Comparison of ENCODE assay signal across 13 cellular contexts in the genomic region with DNA sequence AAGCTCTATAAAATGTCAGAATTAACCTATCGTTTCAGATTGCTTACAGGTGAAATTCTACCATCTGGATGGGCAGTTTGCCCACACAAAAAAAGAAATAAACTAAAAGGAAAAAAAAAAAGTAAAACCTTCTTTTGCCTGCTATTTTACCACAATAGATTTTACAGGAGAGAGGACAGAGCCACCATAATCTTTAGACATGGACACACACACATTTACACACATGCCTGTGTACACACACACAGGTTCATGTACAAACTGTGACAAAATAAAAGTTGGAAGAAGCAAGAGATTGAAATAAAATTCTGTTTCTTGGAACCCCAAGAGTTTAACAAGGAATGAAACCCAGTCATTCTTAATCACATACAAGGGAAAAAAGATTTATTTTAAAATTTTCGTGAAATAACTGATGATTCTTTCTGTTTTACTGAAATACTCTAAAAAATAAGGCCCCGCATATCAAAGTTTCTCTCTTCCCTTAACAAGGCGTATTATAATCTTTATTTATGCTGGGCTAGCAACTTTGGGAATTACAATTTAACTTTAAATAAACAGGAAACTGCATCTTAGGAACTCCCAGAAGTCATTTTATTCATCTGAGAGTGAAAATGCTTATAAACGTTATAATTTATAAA.
A peak's percentile ranks its signal among the peaks of the same experiment; 100 is the strongest.
DNase-seq lines count a peak whose midpoint lies in the region; ATAC-seq and TF ChIP-seq lines count a peak whose summit lies in the region.
"Had no signal": no experiment of that assay in that cellular context is flagged by ENCODE, and none has a peak within 500 bp of the region (broad histone marks: within the 10 kb centered on the region; RNA-seq: fewer than 3 reads in every experiment).

No MANE protein-coding gene starts in this region.

- intact Hi-C loops in dendritic cell treated with granulocyte-macrophage colony-stimulating factor and Interleukin-4, amounts not matched to agents 40 ng/mL and 50 ng/mL, for 4 days (cut with micrococcal nuclease), result no loop called here
- intact Hi-C loops in thyroid gland (cut with DNase I), result no loop called here

- H3K4me1 Mint-ChIP-seq in dendritic cell treated with granulocyte-macrophage colony-stimulating factor and Interleukin-4, amounts not matched to agents 40 ng/mL and 50 ng/mL, for 4 days (ENCODE audit: low read depth), result peaks cover 15% of the 10 kb centered on the region
- H3K4me1 Mint-ChIP-seq: activated naive CD4-positive, alpha-beta T cell treated with anti-CD3 and anti-CD28 coated beads, Interleukin-2, amount 10 ng/mL, durations not matched to agents 7 days and 5 days had no signal

- H3K4me1 ChIP-seq in mesodermal cell (ENCODE audit: control insufficient read depth, insufficient read depth, low read length, poor library complexity, severe bottlenecking) (peaks cover 46% of the 10 kb centered on the region), thyroid gland (no peaks in the 10 kb centered on the region)

- H3K4me3 ChIP-seq in mesodermal cell (ENCODE audit: extremely low read depth, insufficient read depth, low read length, poor library complexity, severe bottlenecking), result no peak overlapping the region
- H3K4me3 ChIP-seq in thyroid gland (replicated peaks in 1 of 3), result no peak overlapping the region

- TF ChIP-seq POLR2A in thyroid gland (IDR thresholded peaks at IDR 0.05), result no peak

- 83% methylated on average over 1 of the region's 5 CpGs; no CpG with 5 or more reads in 1 of the 2 experiments for WGBS in mesodermal cell (ENCODE audit: insufficient coverage in 2 of 2), 2 experiments
- WGBS in thyroid gland, 2 donors, result 56 to 60% methylated on average over 5 of the region's 5 CpGs

- ATAC-seq in HG03039 (IDR thresholded peaks at IDR 0.05; ENCODE audit: unreplicated experiment) (no peak), HG03108 (IDR thresholded peaks at IDR 0.05; ENCODE audit: unreplicated experiment) (no peak)
- ATAC-seq: naive thymus-derived CD8-positive, alpha-beta T cell; Panc1 had no signal

- H3K27ac ChIP-seq in mesodermal cell (ENCODE audit: low read depth, low read length, severe bottlenecking) (peak overlapping the region; percentile 72), thyroid gland (peak overlapping the region; percentile 61 to 76 (median 69))
- H3K27ac ChIP-seq: 22Rv1 had no signal

- H3K36me3 ChIP-seq in mesodermal cell (ENCODE audit: control insufficient read depth, insufficient read depth, low read length), result no peaks in the 10 kb centered on the region
- H3K36me3 ChIP-seq in thyroid gland, result no peaks in the 10 kb centered on the region

- H3K27me3 ChIP-seq in thyroid gland, result no peaks in the 10 kb centered on the region

- H3K27ac Mint-ChIP-seq in dendritic cell treated with granulocyte-macrophage colony-stimulating factor and Interleukin-4, amounts not matched to agents 40 ng/mL and 50 ng/mL, for 4 days, result peak overlapping the region; percentile 38
- H3K27ac Mint-ChIP-seq: activated naive CD4-positive, alpha-beta T cell treated with anti-CD3 and anti-CD28 coated beads, Interleukin-2, amount 10 ng/mL, durations not matched to agents 7 days and 5 days had no signal

- no peaks in the 10 kb centered on the region for H3K36me3 Mint-ChIP-seq in dendritic cell treated with granulocyte-macrophage colony-stimulating factor and Interleukin-4, amounts not matched to agents 40 ng/mL and 50 ng/mL, for 4 days (ENCODE audit: low read depth)
- H3K36me3 Mint-ChIP-seq: activated naive CD4-positive, alpha-beta T cell treated with anti-CD3 and anti-CD28 coated beads, Interleukin-2, amount 10 ng/mL, durations not matched to agents 7 days and 5 days; naive thymus-derived CD8-positive, alpha-beta T cell had no signal

- no peaks in the 10 kb centered on the region for H3K9me3 ChIP-seq in mesodermal cell (ENCODE audit: control insufficient read depth, low read length)
- H3K9me3 ChIP-seq in thyroid gland, result no peaks in the 10 kb centered on the region

- TF ChIP-seq CTCF in thyroid gland (IDR thresholded peaks at IDR 0.05), result no peak

- H3K4me3 Mint-ChIP-seq in dendritic cell treated with granulocyte-macrophage colony-stimulating factor and Interleukin-4, amounts not matched to agents 40 ng/mL and 50 ng/mL, for 4 days, result no peak overlapping the region
- H3K4me3 Mint-ChIP-seq: activated naive CD4-positive, alpha-beta T cell treated with anti-CD3 and anti-CD28 coated beads, Interleukin-2, amount 10 ng/mL, durations not matched to agents 7 days and 5 days had no signal

- H3K27me3 Mint-ChIP-seq in dendritic cell treated with granulocyte-macrophage colony-stimulating factor and Interleukin-4, amounts not matched to agents 40 ng/mL and 50 ng/mL, for 4 days, result no peaks in the 10 kb centered on the region
- H3K27me3 Mint-ChIP-seq: activated naive CD4-positive, alpha-beta T cell treated with anti-CD3 and anti-CD28 coated beads, Interleukin-2, amount 10 ng/mL, durations not matched to agents 7 days and 5 days had no signal

- DNase-seq in NCI-H748 (lab: John Stamatoyannopoulos, UW; ENCODE audit: unreplicated experiment), result peak; percentile 26
- no peak for DNase-seq in NCI-H748 treated with DMSO at 0.1 percent for 48 hours (lab: John Stamatoyannopoulos, UW)
- DNase-seq in thyroid gland, result no peak
- DNase-seq in activated T-cell treated with anti-CD3 and anti-CD28 coated beads for 4 hours, result no peak
- DNase-seq: activated CD4-positive, alpha-beta T cell treated with anti-CD3 and anti-CD28 coated beads for 1 hour; activated naive CD4-positive, alpha-beta T cell treated with anti-CD3 and anti-CD28 coated beads, Interleukin-2, amount 10 ng/mL, durations not matched to agents 7 days and 5 days; naive thymus-derived CD8-positive, alpha-beta T cell had no signal

- no peaks in the 10 kb centered on the region for H3K9me3 Mint-ChIP-seq in dendritic cell treated with granulocyte-macrophage colony-stimulating factor and Interleukin-4, amounts not matched to agents 40 ng/mL and 50 ng/mL, for 4 days
- H3K9me3 Mint-ChIP-seq: activated naive CD4-positive, alpha-beta T cell treated with anti-CD3 and anti-CD28 coated beads, Interleukin-2, amount 10 ng/mL, durations not matched to agents 7 days and 5 days; naive thymus-derived CD8-positive, alpha-beta T cell had no signal
